In the genomic region with DNA sequence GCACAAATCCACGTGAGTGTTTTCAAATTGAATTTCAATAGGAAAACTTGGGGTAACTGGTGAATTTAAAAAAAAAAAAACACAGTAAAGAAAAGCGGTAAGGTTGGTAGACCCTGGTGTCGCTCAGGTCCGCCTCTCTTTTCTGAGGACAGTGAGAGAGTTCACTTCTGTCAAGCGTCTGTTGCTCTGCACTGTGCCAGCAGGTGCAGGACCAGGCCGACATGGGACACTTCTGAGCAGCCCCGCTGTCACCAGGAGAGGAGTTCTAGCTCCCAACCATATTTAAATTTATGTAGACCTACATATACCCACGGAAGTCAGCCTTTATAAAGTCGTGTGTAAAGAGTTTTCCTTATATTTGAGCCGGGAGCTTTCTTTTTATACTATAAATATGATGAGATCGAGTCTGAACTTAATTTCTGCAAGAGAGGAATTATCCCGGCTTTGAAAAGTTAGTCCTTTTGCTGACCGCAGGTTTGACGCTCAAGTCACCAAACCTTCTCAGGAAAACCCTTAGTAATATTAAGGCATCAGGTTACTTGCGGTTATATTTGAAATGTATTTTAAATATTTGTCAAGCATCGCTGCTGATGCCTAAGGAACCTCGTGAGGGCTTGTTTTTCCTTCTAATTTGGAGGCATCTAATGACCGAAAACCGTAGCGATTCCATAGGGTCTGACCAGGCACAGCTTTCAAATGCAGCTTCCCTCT, we compare ENCODE assay signal across 8 cellular contexts. TPM values are rescaled to one million over a fixed set of nuclear protein-coding genes. Genes with fewer than 3 reads are reported as not detected.
DNase-seq lines count a peak whose midpoint lies in the region; ATAC-seq, FAIRE-seq and TF ChIP-seq lines count a peak whose summit lies in the region.

No MANE protein-coding gene starts in this region.

- H3K9me3 ChIP-seq in mesenchymal stem cell (ENCODE audit: control insufficient read depth, low read length) (no peaks in the 10 kb centered on the region), upper lobe of right lung (no peaks in the 10 kb centered on the region), MG63 (no peaks in the 10 kb centered on the region)

- H3K36me3 ChIP-seq in mesenchymal stem cell (ENCODE audit: control insufficient read depth in 1 of 2, insufficient read depth in 2 of 2, low read depth in 1 of 2, low read length in 2 of 2) (no peaks in the 10 kb centered on the region), upper lobe of right lung (no peaks in the 10 kb centered on the region), MG63 (no peaks in the 10 kb centered on the region)

- TF ChIP-seq CTCF in NB4 (IDR thresholded peaks at IDR 0.05; ENCODE audit: low read depth, low read length) (no peak), upper lobe of right lung (IDR thresholded peaks at IDR 0.05) (no peak)

- H3K23ac ChIP-seq in mesenchymal stem cell (ENCODE audit: low read length in 2 of 2), result peak overlapping the region in 1 of 2 experiments; percentile 66

- ATAC-seq in GM21737 (IDR thresholded peaks at IDR 0.05; ENCODE audit: unreplicated experiment) (peak; percentile 37), upper lobe of right lung (peak; percentile 55)

- H2BK15ac ChIP-seq in mesenchymal stem cell (ENCODE audit: low read depth, poor library complexity, severe bottlenecking), result no peak overlapping the region

- H4K91ac ChIP-seq in mesenchymal stem cell (ENCODE audit: low read length), result no peak overlapping the region

- H3K4ac ChIP-seq in mesenchymal stem cell (ENCODE audit: low read depth in 1 of 2, low read length in 2 of 2), result no peak overlapping the region

- no peak for TF ChIP-seq POLR2A in GM12892 (IDR thresholded peaks at IDR 0.05; ENCODE audit: low read depth, low read length)
- TF ChIP-seq POLR2A in NB4 (IDR thresholded peaks at IDR 0.05; ENCODE audit: extremely low read depth, insufficient read length), result no peak

- FAIRE-seq in GM12892 (lab: Jason Lieb, UNC), result peak; percentile 95

- no peak for DNase-seq in GM12892 (ENCODE audit: insufficient read length)
- peak; percentile 84 for DNase-seq in NB4 (ENCODE audit: low read depth)
- DNase-seq in activated naive CD4-positive, alpha-beta T cell treated with anti-CD3 and anti-CD28 coated beads, Interleukin-2, amount 50 U/mL, for 16 hours, result peak; percentile 72
- no peak for DNase-seq in mesenchymal stem cell
- DNase-seq in upper lobe of right lung, result no peak
- DNase-seq in MG63, result no peak
- DNase-seq in NCI-H1436 (lab: John Stamatoyannopoulos, UW), result no peak

- intact Hi-C loops in upper lobe of right lung (cut with DNase I), result no loop called here

- H3K79me1 ChIP-seq in mesenchymal stem cell (replicated peaks; ENCODE audit: low read length, poor library complexity, severe bottlenecking), result no peaks in the 10 kb centered on the region

- peak overlapping the region; percentile 93 for H3K4me2 ChIP-seq in mesenchymal stem cell (ENCODE audit: low read length, poor library complexity, severe bottlenecking)

- H2BK5ac ChIP-seq in mesenchymal stem cell (ENCODE audit: low read depth, low read length, poor library complexity, severe bottlenecking), result no peak overlapping the region

- 37% methylated on average over 17 of the region's 20 CpGs for WGBS in mesenchymal stem cell

- H3K4me3 ChIP-seq in NB4 (ENCODE audit: low read depth, low read length), result peak overlapping the region; percentile 84
- H3K4me3 ChIP-seq in mesenchymal stem cell (ENCODE audit: insufficient read depth in 1 of 2, low read depth in 1 of 2, low read length in 2 of 2), result no peak overlapping the region
- peak overlapping the region; percentile 53 for H3K4me3 ChIP-seq in upper lobe of right lung
- no peak overlapping the region for H3K4me3 ChIP-seq in MG63

- no peak overlapping the region for H3K9ac ChIP-seq in mesenchymal stem cell (ENCODE audit: low read length)

- no peak overlapping the region for H2AFZ ChIP-seq in mesenchymal stem cell (ENCODE audit: low read depth, low read length)

- peaks cover 14% of the 10 kb centered on the region for H3K4me1 ChIP-seq in mesenchymal stem cell (ENCODE audit: control insufficient read depth, insufficient read depth, low read depth, low read length)
- H3K4me1 ChIP-seq in upper lobe of right lung, result peaks cover 4% of the 10 kb centered on the region

- H2BK12ac ChIP-seq in mesenchymal stem cell (ENCODE audit: low read length in 2 of 2), result no peak overlapping the region

- no peak overlapping the region for H2BK120ac ChIP-seq in mesenchymal stem cell (ENCODE audit: low read depth, low read length)

- no peak overlapping the region for H2AK5ac ChIP-seq in mesenchymal stem cell (ENCODE audit: low read length, severe bottlenecking)

- H3K18ac ChIP-seq in mesenchymal stem cell (ENCODE audit: low read depth in 1 of 2, low read length in 2 of 2), result no peak overlapping the region

- H3K14ac ChIP-seq in mesenchymal stem cell (ENCODE audit: low read length in 2 of 2), result no peak overlapping the region

- H3K27ac ChIP-seq in mesenchymal stem cell (ENCODE audit: low read length, poor library complexity, severe bottlenecking), result no peak overlapping the region
- H3K27ac ChIP-seq in upper lobe of right lung, result peak overlapping the region; percentile 69

- H3K27me3 ChIP-seq in mesenchymal stem cell (ENCODE audit: control insufficient read depth in 1 of 2, insufficient read depth in 1 of 2, low read length in 2 of 2) (peaks cover 68 to 72% of the 10 kb centered on the region in 2 experiments), upper lobe of right lung (peaks cover 22% of the 10 kb centered on the region), MG63 (peaks cover 42% of the 10 kb centered on the region)

- H4K8ac ChIP-seq in mesenchymal stem cell (ENCODE audit: low read length), result no peak overlapping the region

RNA-seq across cellular contexts. Expression of gene IKZF1, which starts 0.6 kb away (rescaled TPM):
- polyA plus RNA-seq in GM12892 (2012; ENCODE audit: missing spikeins), result 25.1 TPM
- polyA plus RNA-seq in mesenchymal stem cell (2013, experiment 1 of 2), result 0.01 TPM
- not detected for polyA plus RNA-seq in mesenchymal stem cell (2013, experiment 2 of 2)
- 41.4 TPM for total RNA-seq in upper lobe of right lung
- not detected in 2 replicates for total RNA-seq in MG63 (2014; rRNA removed; shearing (Covaris generic); ENCODE audit: low replicate concordance)

Comparison
In these comparisons a context has a peak if more than half of its experiments do, and no peak if none do; other contexts are left out.
1. DNase-seq: peak in NB4 (single experiment) and activated naive CD4-positive, alpha-beta T cell treated with anti-CD3 and anti-CD28 coated beads, Interleukin-2, amount 50 U/mL, for 16 hours (single experiment); none in GM12892 (single experiment), mesenchymal stem cell (single experiment), upper lobe of right lung (single experiment), MG63 (single experiment) and NCI-H1436 (single experiment).
2. H3K4me3 ChIP-seq: peak in NB4 (single experiment) and upper lobe of right lung (single experiment); none in mesenchymal stem cell (0 of 2) and MG63 (single experiment).
3. RNA of gene IKZF1, which starts 0.6 kb away (total RNA-seq): 41.4 TPM in upper lobe of right lung (single experiment); not detected in MG63; every median in the first group is over 10 times any median in the second.